8 cellular contexts compared by ENCODE assay signal in the genomic region with DNA sequence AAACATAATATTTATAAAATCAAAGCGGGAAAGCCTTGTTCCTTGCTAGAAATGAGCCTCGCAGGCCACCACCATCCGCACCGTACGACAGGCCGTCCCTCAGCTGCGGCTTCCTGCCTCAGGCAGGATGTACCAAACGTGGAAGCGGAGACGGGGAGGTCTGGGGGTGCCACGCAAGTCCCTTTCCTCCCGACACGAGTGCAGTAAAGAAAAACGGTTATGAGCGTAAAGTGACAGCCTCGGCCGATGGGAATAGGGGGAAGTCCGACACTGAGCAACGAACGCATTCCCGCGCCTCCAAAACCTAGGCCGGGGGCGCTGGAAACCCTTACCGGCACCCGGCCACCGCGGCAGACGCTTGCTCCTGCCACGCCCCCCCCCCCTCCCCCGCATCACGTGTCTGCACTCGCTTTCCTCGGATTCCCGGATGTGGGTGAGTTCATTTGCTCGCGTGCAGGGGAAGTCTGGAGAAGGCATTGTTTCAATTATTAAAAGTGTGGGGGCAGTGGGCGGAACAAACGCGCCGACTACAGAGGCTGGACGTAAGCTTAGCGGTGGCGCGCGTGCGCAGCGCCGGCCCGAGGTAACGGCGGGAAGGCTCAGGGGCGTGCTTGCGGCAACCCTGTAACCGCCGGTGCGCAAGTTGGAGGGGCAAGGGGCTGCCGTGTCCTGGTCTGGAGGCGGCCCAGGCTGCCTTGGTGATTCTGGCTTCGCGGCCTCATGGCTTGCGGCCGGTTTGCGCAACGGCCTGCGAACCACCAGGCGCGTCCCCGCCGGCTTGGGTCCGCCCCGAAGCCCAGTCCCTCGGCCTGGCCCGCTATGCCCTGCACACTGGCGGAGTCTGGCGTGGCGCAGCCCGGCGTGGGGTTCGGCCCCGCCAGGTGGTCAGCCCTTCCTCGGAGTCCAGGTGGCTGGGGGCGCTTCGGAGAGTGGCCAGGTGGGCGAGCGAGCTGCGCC. TPM values are rescaled to one million over a fixed set of nuclear protein-coding genes. Genes with fewer than 3 reads are reported as not detected.
DNase-seq lines count a peak whose midpoint lies in the region; ATAC-seq, FAIRE-seq and TF ChIP-seq lines count a peak whose summit lies in the region.

A gene with protein sequence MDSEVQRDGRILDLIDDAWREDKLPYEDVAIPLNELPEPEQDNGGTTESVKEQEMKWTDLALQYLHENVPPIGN (minus strand): TSS at position 366 of the 957 bp plus-strand sequence. CDS start 3,081 bp downstream, outside the sequence.
A gene (plus strand): TSS at position 438 of the 957 bp plus-strand sequence. CDS start 9,264 bp downstream, outside the sequence.

- H3K4me1 Mint-ChIP-seq in activated naive CD8-positive, alpha-beta T cell treated with anti-CD3 and anti-CD28 coated beads, Interleukin-2, amount 10 ng/mL, durations not matched to agents 7 days and 5 days = peaks cover 32% of the 10 kb centered on the region

- no peaks in the 10 kb centered on the region for H3K27me3 ChIP-seq in SU-DHL-6 (ENCODE audit: low read length)
- H3K27me3 ChIP-seq in pancreas = no peaks in the 10 kb centered on the region
- H3K27me3 ChIP-seq in tibial artery = no peaks in the 10 kb centered on the region

- POLR2A ChIA-PET in activated naive CD8-positive, alpha-beta T cell treated with anti-CD3 and anti-CD28 coated beads, Interleukin-2, amount 10 ng/mL, durations not matched to agents 7 days and 5 days (lab: Charles Lee) = interaction anchor here (0.6 to 1.6 kb wide), 9 partner anchors 9 to 913 kb away, joined by 3 to 6 read pairs (median 4); a partner anchor contains a TSS

- FAIRE-seq in pancreas (lab: Jason Lieb, UNC) = no peak

- H3K27me3 Mint-ChIP-seq in activated naive CD8-positive, alpha-beta T cell treated with anti-CD3 and anti-CD28 coated beads, Interleukin-2, amount 10 ng/mL, durations not matched to agents 7 days and 5 days = no peaks in the 10 kb centered on the region

- H3K4me2 ChIP-seq in SU-DHL-6 (ENCODE audit: low read depth, low read length, poor library complexity, severe bottlenecking) = peak within 1 kb of the TSS; percentile 92

- H3K27ac Mint-ChIP-seq in activated naive CD8-positive, alpha-beta T cell treated with anti-CD3 and anti-CD28 coated beads, Interleukin-2, amount 10 ng/mL, durations not matched to agents 7 days and 5 days = peak within 1 kb of the TSS; percentile 99

- H3K36me3 ChIP-seq in SU-DHL-6 (ENCODE audit: low read length) (peaks cover 8% of the 10 kb centered on the region; the same call in 1 of the 2 replicates), pancreas (peaks cover 0 to 19% (median 6%) of the 10 kb centered on the region in 3 donors), tibial artery (peaks cover 8 to 15% (median 13%) of the 10 kb centered on the region in 3 donors)

- H3K4me1 ChIP-seq in pancreas (peaks cover 4 to 32% (median 11%) of the 10 kb centered on the region in 3 donors), tibial artery (peaks cover 0 to 59% (median 41%) of the 10 kb centered on the region in 4 donors)

- peak within 1 kb of the TSS; percentile 81 for H2AFZ ChIP-seq in SU-DHL-6 (ENCODE audit: low read depth, low read length, severe bottlenecking)

- peak within 1 kb of the TSS; percentile 99 for H3K4me3 ChIP-seq in SU-DHL-6 (ENCODE audit: insufficient read depth, low read length, poor library complexity, severe bottlenecking)
- H3K4me3 ChIP-seq in pancreas = peak within 1 kb of the TSS; percentile 58 to 91 (median 84)
- H3K4me3 ChIP-seq in tibial artery = peak within 1 kb of the TSS; percentile 73 to 87

- TF ChIP-seq POLR2A in GM10847 (IDR thresholded peaks at IDR 0.05; ENCODE audit: extremely low read depth, insufficient read length) = peak; percentile 56

- H3K9me3 Mint-ChIP-seq in activated naive CD8-positive, alpha-beta T cell treated with anti-CD3 and anti-CD28 coated beads, Interleukin-2, amount 10 ng/mL, durations not matched to agents 7 days and 5 days = no peaks in the 10 kb centered on the region

- peaks cover 12% of the 10 kb centered on the region for H3K36me3 Mint-ChIP-seq in activated naive CD8-positive, alpha-beta T cell treated with anti-CD3 and anti-CD28 coated beads, Interleukin-2, amount 10 ng/mL, durations not matched to agents 7 days and 5 days

- H3K79me2 ChIP-seq in SU-DHL-6 (ENCODE audit: insufficient read depth, low read length) = peaks cover 70% of the 10 kb centered on the region

- H3K4me3 Mint-ChIP-seq in activated naive CD8-positive, alpha-beta T cell treated with anti-CD3 and anti-CD28 coated beads, Interleukin-2, amount 10 ng/mL, durations not matched to agents 7 days and 5 days = peak within 1 kb of the TSS; percentile 96

- no peaks in the 10 kb centered on the region for H3K9me3 ChIP-seq in SU-DHL-6 (ENCODE audit: insufficient read depth, low read length)
- no peaks in the 10 kb centered on the region for H3K9me3 ChIP-seq in pancreas
- no peaks in the 10 kb centered on the region for H3K9me3 ChIP-seq in tibial artery

- peak within 1 kb of the TSS; percentile 98 for H3K9ac ChIP-seq in SU-DHL-6 (ENCODE audit: low read length)

- no peaks in the 10 kb centered on the region for H4K20me1 ChIP-seq in SU-DHL-6 (ENCODE audit: low read depth, low read length)

- TF ChIP-seq CTCF in SU-DHL-6 (IDR thresholded peaks at IDR 0.05; ENCODE audit: insufficient read depth, low read length, poor library complexity, severe bottlenecking) (no peak), pancreas (IDR thresholded peaks at IDR 0.05) (no peak), tibial artery (IDR thresholded peaks at IDR 0.05) (no peak)

- H3F3A ChIP-seq in SU-DHL-6 (ENCODE audit: insufficient read depth) = peaks cover 5% of the 10 kb centered on the region; the same call in 1 of the 2 replicates

- H3K27ac ChIP-seq in SU-DHL-6 (ENCODE audit: low read depth, low read length) (peak within 1 kb of the TSS; percentile 81), pancreas (peak within 1 kb of the TSS; percentile 79 to 96 (median 87)), tibial artery (peak within 1 kb of the TSS; percentile 92 to 93)

- H3K9me2 ChIP-seq in SU-DHL-6 (replicated peaks; ENCODE audit: insufficient read depth, low read length) = no peaks in the 10 kb centered on the region

- 0 to 1% methylated on average over 75 to 87 of the region's 87 CpGs for WGBS in pancreas, 2 donors

- intact Hi-C loops in Right ventricle myocardium inferior (cut with DNase I) (loop anchor here (10.0 kb wide), 1 partner anchor 911 kb away; a partner anchor contains a TSS), pancreas (cut with DNase I) (no loop called here), tibial artery (cut with DNase I; ENCODE audit: low total_unique reads) (no loop called here)

- ATAC-seq in HG02678 (IDR thresholded peaks at IDR 0.05; ENCODE audit: unreplicated experiment) (peak; percentile 83), Right ventricle myocardium inferior (peak; percentile 93), pancreas (peak; percentile 89 to 91 (median 89))
- peak; percentile 84 for ATAC-seq in activated naive CD8-positive, alpha-beta T cell treated with anti-CD3 and anti-CD28 coated beads, Interleukin-2, amount 10 ng/mL, durations not matched to agents 7 days and 5 days (ENCODE audit: low read depth)

- peak; percentile 97 for DNase-seq in NCI-H128 (lab: John Stamatoyannopoulos, UW; ENCODE audit: unreplicated experiment)
- DNase-seq in activated naive CD8-positive, alpha-beta T cell treated with anti-CD3 and anti-CD28 coated beads, Interleukin-2, amount 10 ng/mL, durations not matched to agents 7 days and 5 days = peak; percentile 89
- peak; percentile 96 for DNase-seq in Right ventricle myocardium inferior (ENCODE audit: missing footprints)
- peak; percentile 90 to 96 (median 96) for DNase-seq in pancreas
- DNase-seq in tibial artery = peak; percentile 95 to 96

RNA-seq across cellular contexts. Expression of the first gene that starts in this region (rescaled TPM):
- 10 to 100 TPM; 17.6 to 26.9 TPM for total RNA-seq in activated naive CD8-positive, alpha-beta T cell treated with anti-CD3 and anti-CD28 coated beads, Interleukin-2, amount 10 ng/mL, durations not matched to agents 7 days and 5 days
- total RNA-seq in Right ventricle myocardium inferior = 80.5 TPM
- total RNA-seq in pancreas = 10 to 100 TPM; 16.5 to 32.3 (median 22.1) TPM
- polyA plus RNA-seq in pancreas = 10 to 100 TPM; 20.6 to 59.1 TPM

RNA-seq across cellular contexts. Expression of the second gene that starts in this region (rescaled TPM):
- total RNA-seq in activated naive CD8-positive, alpha-beta T cell treated with anti-CD3 and anti-CD28 coated beads, Interleukin-2, amount 10 ng/mL, durations not matched to agents 7 days and 5 days = 10 to 100 TPM; 25.2 to 26.3 TPM
- total RNA-seq in Right ventricle myocardium inferior = 36.7 TPM
- total RNA-seq in pancreas = 10 to 100 TPM in 3 of 6 donors, 1 to 10 TPM in 3; 8.9 to 17.2 (median 11.0) TPM
- polyA plus RNA-seq in pancreas = 10 to 100 TPM; 10.6 to 15.5 TPM

Comparison
In these comparisons a context has a peak if more than half of its experiments do, and no peak if none do; other contexts are left out.
1. Peak in every context shown above with its lines: DNase-seq, ATAC-seq, H3K4me3 ChIP-seq and H3K27ac ChIP-seq.